26 cellular contexts compared by ENCODE assay signal in genomic region chr18:8856769-8857393, GRCh38.
"Had no signal": no experiment of that assay in that cellular context is flagged by ENCODE, and none has a peak within 500 bp of the region (broad histone marks: within the 10 kb centered on the region; RNA-seq: fewer than 3 reads in every experiment).

No MANE protein-coding gene starts in this region.

- H3K36me3 ChIP-seq: breast epithelium, esophagus squamous epithelium, stomach, tibial artery had no signal

- H3K4me3 Mint-ChIP-seq: activated CD4-positive, alpha-beta T cell treated with anti-CD3 and anti-CD28 coated beads for 36 hours; activated T-cell treated with anti-CD3 and anti-CD28 coated beads, Interleukin-2, amount 50 U/mL, for 72 hours; naive thymus-derived CD4-positive, alpha-beta T cell; neural crest cell; stimulated activated naive B cell treated with anti-CD40 and anti-IgM and Interleukin-4, amounts not matched to agents 10 μg/mL and 1 μg/mL and 100 μg/mL, for 72 hours; T-helper 2 cell treated with Interferon-gamma antibody and Interleukin-4, amounts not matched to agents 5 μg/mL and 100 μg/mL, for 36 hours had no signal

- H3K4me1 ChIP-seq: breast epithelium, stomach, tibial artery had no signal

- ATAC-seq: activated CD4-positive, alpha-beta T cell treated with anti-CD3 and anti-CD28 coated beads for 36 hours; activated naive CD4-positive, alpha-beta T cell treated with anti-CD3 and anti-CD28 coated beads, Interleukin-2, amount 50 U/mL, for 72 hours; activated T-cell treated with anti-CD3 and anti-CD28 coated beads, Interleukin-2, amount 50 U/mL, for 72 hours; left cardiac atrium; naive thymus-derived CD4-positive, alpha-beta T cell; stimulated activated naive B cell treated with anti-CD40 and anti-IgM and Interleukin-4, amounts not matched to agents 10 μg/mL and 1 μg/mL and 100 μg/mL, for 72 hours had no signal

- H3K9me3 ChIP-seq: breast epithelium, esophagus squamous epithelium, stomach, tibial artery had no signal

- H3K36me3 Mint-ChIP-seq: activated naive CD4-positive, alpha-beta T cell treated with anti-CD3 and anti-CD28 coated beads, Interleukin-2, amount 50 U/mL, for 72 hours; naive thymus-derived CD4-positive, alpha-beta T cell; stimulated activated naive B cell treated with anti-CD40 and anti-IgM and Interleukin-4, amounts not matched to agents 10 μg/mL and 1 μg/mL and 100 μg/mL, for 72 hours had no signal

- H3K27ac ChIP-seq: breast epithelium, epithelial cell of prostate, esophagus squamous epithelium, stomach, tibial artery had no signal

- DNase-seq: activated CD4-positive, alpha-beta T cell treated with anti-CD3 and anti-CD28 coated beads for 36 hours; activated CD4-positive, alpha-beta T cell treated with anti-CD3 and anti-CD28 coated beads, Interleukin-2, amount 50 U/mL, for 4 hours; activated CD4-positive, CD25-positive, alpha-beta regulatory T cell; activated naive CD4-positive, alpha-beta T cell; activated T-cell treated with anti-CD3 and anti-CD28 coated beads for 4 hours; activated T-cell treated with anti-CD3 and anti-CD28 coated beads, Interleukin-2, amount 50 U/mL, for 72 hours; central memory CD4-positive, alpha-beta T cell; esophagus squamous epithelium; foreskin melanocyte; islet precursor cell; left cardiac atrium; mammary epithelial cell; midbrain; naive thymus-derived CD4-positive, alpha-beta T cell; right cardiac atrium; stimulated activated CD4-positive, alpha-beta T cell treated with anti-CD3 and anti-CD28 coated beads, Interleukin-15, amount 100 ng/mL, for 24 hours; stimulated activated CD4-positive, alpha-beta T cell treated with anti-CD3 and anti-CD28 coated beads, Interleukin-2, amount 100 ng/mL, for 24 hours; stimulated activated naive B cell treated with anti-CD40 and anti-IgM and Interleukin-4, amounts not matched to agents 10 μg/mL and 1 μg/mL and 100 μg/mL, for 72 hours; stomach; tibial artery had no signal

- H3K9me3 Mint-ChIP-seq: activated naive CD4-positive, alpha-beta T cell treated with anti-CD3 and anti-CD28 coated beads, Interleukin-2, amount 50 U/mL, for 72 hours; activated T-cell treated with anti-CD3 and anti-CD28 coated beads, Interleukin-2, amount 50 U/mL, for 72 hours; naive thymus-derived CD4-positive, alpha-beta T cell; neural crest cell; stimulated activated naive B cell treated with anti-CD40 and anti-IgM and Interleukin-4, amounts not matched to agents 10 μg/mL and 1 μg/mL and 100 μg/mL, for 72 hours; T-helper 2 cell treated with Interferon-gamma antibody and Interleukin-4, amounts not matched to agents 5 μg/mL and 100 μg/mL, for 36 hours had no signal

- FAIRE-seq: endometrium had no signal

- H3K4me1 Mint-ChIP-seq: activated CD4-positive, alpha-beta T cell treated with anti-CD3 and anti-CD28 coated beads for 36 hours; naive thymus-derived CD4-positive, alpha-beta T cell had no signal

- H3K27me3 ChIP-seq: breast epithelium, esophagus squamous epithelium, stomach, tibial artery had no signal

- H3K27ac Mint-ChIP-seq: activated CD4-positive, alpha-beta T cell treated with anti-CD3 and anti-CD28 coated beads for 36 hours; activated T-cell treated with anti-CD3 and anti-CD28 coated beads, Interleukin-2, amount 50 U/mL, for 72 hours; T-helper 2 cell treated with Interferon-gamma antibody and Interleukin-4, amounts not matched to agents 5 μg/mL and 100 μg/mL, for 36 hours had no signal

- H3K4me3 ChIP-seq: breast epithelium, esophagus squamous epithelium, stomach, tibial artery had no signal
